Comparison of ENCODE assay signal across 14 cellular contexts in the genomic region with DNA sequence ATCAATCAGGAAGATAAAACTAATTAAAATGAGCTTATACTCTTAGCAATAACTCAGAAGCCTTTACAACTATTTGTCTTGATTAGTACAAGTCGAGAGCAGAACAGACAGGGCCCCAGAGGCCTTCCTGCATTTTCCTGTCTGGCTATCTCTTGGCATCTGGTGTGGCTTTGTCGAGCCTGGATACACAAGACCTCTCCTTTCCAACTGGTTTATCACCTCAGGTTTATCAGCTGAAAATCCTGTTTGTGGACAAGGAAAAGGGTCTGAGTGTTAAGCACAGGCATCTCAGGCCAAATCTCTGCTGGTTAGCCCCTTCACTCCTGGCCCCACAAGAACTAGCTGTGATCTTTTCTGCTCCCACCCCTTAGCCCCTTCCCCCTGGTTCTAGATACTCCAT. TPM values are rescaled to one million over a fixed set of nuclear protein-coding genes. Genes with fewer than 3 reads are reported as not detected.
DNase-seq lines count a peak whose midpoint lies in the region; ATAC-seq and TF ChIP-seq lines count a peak whose summit lies in the region.
"Had no signal": no experiment of that assay in that cellular context is flagged by ENCODE, and none has a peak within 500 bp of the region (broad histone marks: within the 10 kb centered on the region; RNA-seq: fewer than 3 reads in every experiment).

No MANE protein-coding gene starts in this region.

- H3K4me1 ChIP-seq in endodermal cell (ENCODE audit: control insufficient read depth, insufficient read depth, low read length): peaks cover 16% of the 10 kb centered on the region
- H3K4me1 ChIP-seq: adrenal gland, pancreas had no signal

- H3K4me3 Mint-ChIP-seq in natural killer cell treated with Interleukin-12 subunit alpha and Interleukin-12 subunit beta and Interleukin-15 and Interleukin-18, amount 100 ng/mL, for 72 hours: peak overlapping the region; percentile 67
- H3K4me3 Mint-ChIP-seq in natural killer cell (no peak overlapping the region), endodermal cell (peak overlapping the region; percentile 18)

- H3K36me3 Mint-ChIP-seq in natural killer cell treated with Interleukin-12 subunit alpha and Interleukin-12 subunit beta and Interleukin-15 and Interleukin-18, amount 100 ng/mL, for 72 hours: no peaks in the 10 kb centered on the region
- no peaks in the 10 kb centered on the region for H3K36me3 Mint-ChIP-seq in natural killer cell
- H3K36me3 Mint-ChIP-seq in endodermal cell (ENCODE audit: low read depth): no peaks in the 10 kb centered on the region

- intact Hi-C loops in natural killer cell (cut with micrococcal nuclease): no loop called here

- no peaks in the 10 kb centered on the region for H3K27me3 Mint-ChIP-seq in natural killer cell treated with Interleukin-12 subunit alpha and Interleukin-12 subunit beta and Interleukin-15 and Interleukin-18, amount 100 ng/mL, for 72 hours
- H3K27me3 Mint-ChIP-seq in natural killer cell (ENCODE audit: low read depth in 2 of 2): no peaks in the 10 kb centered on the region
- no peaks in the 10 kb centered on the region for H3K27me3 Mint-ChIP-seq in endodermal cell (ENCODE audit: insufficient read depth)

- H3K4me3 ChIP-seq in endodermal cell (ENCODE audit: low read length): no peak overlapping the region
- H3K4me3 ChIP-seq: adrenal gland, pancreas had no signal

- TF ChIP-seq CTCF in natural killer cell (IDR thresholded peaks at IDR 0.05) (no peak), endodermal cell (conservative IDR thresholded peaks at IDR 0.05) (no peak)

- H3K9ac ChIP-seq in endodermal cell (ENCODE audit: extremely low read depth, low read length, poor library complexity, severe bottlenecking): peak overlapping the region; percentile 64

- peak overlapping the region; percentile 40 for H3K27ac ChIP-seq in endodermal cell (ENCODE audit: low read depth, low read length)
- H3K27ac ChIP-seq: adrenal gland, pancreas had no signal

- no peaks in the 10 kb centered on the region for H3K9me3 Mint-ChIP-seq in natural killer cell treated with Interleukin-12 subunit alpha and Interleukin-12 subunit beta and Interleukin-15 and Interleukin-18, amount 100 ng/mL, for 72 hours
- H3K9me3 Mint-ChIP-seq in natural killer cell: no peaks in the 10 kb centered on the region
- H3K9me3 Mint-ChIP-seq in endodermal cell: no peaks in the 10 kb centered on the region
- H3K9me3 Mint-ChIP-seq: activated T-helper 2 cell treated with anti-CD3 and anti-CD28 coated beads, Interferon-gamma antibody, Interleukin-2, Interleukin-4, amounts not matched to agents 10 μg/mL and 5 μg/mL and 100 μg/mL, durations not matched to agents 14 hours and 24 hours and 36 hours had no signal

- WGBS in endodermal cell (ENCODE audit: insufficient coverage in 1 of 2, insufficient read length in 1 of 2), 2 experiments: 10 to 31% methylated on average over 2 of the region's 2 CpGs

- no peaks in the 10 kb centered on the region for H3K27me3 ChIP-seq in endodermal cell (ENCODE audit: control insufficient read depth, insufficient read depth, low read length, poor library complexity, severe bottlenecking)
- H3K27me3 ChIP-seq: adrenal gland, pancreas had no signal

- H3K9me3 ChIP-seq in endodermal cell (ENCODE audit: control insufficient read depth, low read length): no peaks in the 10 kb centered on the region
- H3K9me3 ChIP-seq: adrenal gland, pancreas had no signal

- no peak for DNase-seq in natural killer cell treated with Interleukin-12 subunit alpha and Interleukin-12 subunit beta and Interleukin-15 and Interleukin-18, amount 100 ng/mL, for 72 hours (ENCODE audit: low spot score)
- DNase-seq in natural killer cell (no peak), NCI-H82 treated with DMSO at 0.1 percent for 48 hours (lab: John Stamatoyannopoulos, UW; ENCODE audit: unreplicated experiment) (peak; percentile 100), endodermal cell (peak; percentile 78), OCI-M1 (lab: John Stamatoyannopoulos, UW) (no peak)
- DNase-seq: adrenal gland, DMS153, NCI-H69, pancreas, PC-3 had no signal

- no peak for ATAC-seq in natural killer cell treated with Interleukin-12 subunit alpha and Interleukin-12 subunit beta and Interleukin-15 and Interleukin-18, amount 100 ng/mL, for 72 hours
- ATAC-seq in natural killer cell: no peak
- no peak for ATAC-seq in HG02642 (IDR thresholded peaks at IDR 0.05; ENCODE audit: poor library complexity, unreplicated experiment)
- no peak for ATAC-seq in HG03159 (IDR thresholded peaks at IDR 0.05; ENCODE audit: unreplicated experiment)
- ATAC-seq: esophagus mucosa, pancreas, PC-3 had no signal

- peak overlapping the region; percentile 80 to 95 for H3K27ac Mint-ChIP-seq in natural killer cell treated with Interleukin-12 subunit alpha and Interleukin-12 subunit beta and Interleukin-15 and Interleukin-18, amount 100 ng/mL, for 72 hours
- H3K27ac Mint-ChIP-seq in natural killer cell (peak overlapping the region in 1 of 2 donors; percentile 81), endodermal cell (peak overlapping the region; percentile 96)

- peaks cover 24 to 26% of the 10 kb centered on the region in 2 donors for H3K4me1 Mint-ChIP-seq in natural killer cell treated with Interleukin-12 subunit alpha and Interleukin-12 subunit beta and Interleukin-15 and Interleukin-18, amount 100 ng/mL, for 72 hours (ENCODE audit: low read depth in 2 of 2)
- H3K4me1 Mint-ChIP-seq in natural killer cell (peaks cover 12 to 15% of the 10 kb centered on the region in 2 donors), endodermal cell (peaks cover 40% of the 10 kb centered on the region)

- no peaks in the 10 kb centered on the region for H3K36me3 ChIP-seq in endodermal cell (ENCODE audit: control insufficient read depth, insufficient read depth, low read length)
- H3K36me3 ChIP-seq: adrenal gland, pancreas had no signal

RNA-seq across cellular contexts. Expression of gene BAK1, which starts 32.6 kb away (rescaled TPM):
- total RNA-seq in natural killer cell treated with Interleukin-12 subunit alpha and Interleukin-12 subunit beta and Interleukin-15 and Interleukin-18, amount 100 ng/mL, for 72 hours: 100 to 1,000 TPM; 101 to 103 TPM
- total RNA-seq in natural killer cell: 10 to 100 TPM; 36.3 to 49.8 (median 40.7) TPM
- total RNA-seq in endodermal cell: 10 to 100 TPM; 39.9 to 41.2 TPM
- 28.1 TPM for polyA plus RNA-seq in endodermal cell (2013, experiment 1 of 2)
- polyA plus RNA-seq in endodermal cell (2013, experiment 2 of 2): 27.8 TPM

Comparison
In these comparisons a context has a peak if more than half of its experiments do, and no peak if none do; other contexts are left out.
1. DNase-seq: peak in NCI-H82 treated with DMSO at 0.1 percent for 48 hours (single experiment) and endodermal cell (single experiment); none in natural killer cell treated with Interleukin-12 subunit alpha and Interleukin-12 subunit beta and Interleukin-15 and Interleukin-18, amount 100 ng/mL, for 72 hours (single experiment), natural killer cell (single experiment) and OCI-M1 (single experiment).